24 cellular contexts compared by ENCODE assay signal in the genomic region with DNA sequence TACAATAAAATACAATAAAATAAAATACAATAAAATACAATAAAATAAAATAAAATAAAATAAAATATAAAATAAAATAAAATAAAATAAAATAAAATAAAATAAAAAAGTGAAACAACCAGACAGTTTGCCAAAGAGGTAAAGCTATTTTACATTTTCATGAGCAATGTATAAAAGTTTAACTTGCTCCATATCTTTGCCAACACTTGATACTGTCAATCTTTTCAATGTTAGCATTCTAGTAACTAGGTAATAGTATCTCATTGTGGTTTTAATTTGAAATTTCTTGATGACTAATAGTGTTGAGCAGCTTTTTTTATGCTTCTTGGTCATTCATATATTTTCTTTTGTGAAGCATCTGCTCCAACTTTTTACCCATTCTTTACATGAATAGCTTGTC. TPM values are rescaled to one million over a fixed set of nuclear protein-coding genes. Genes with fewer than 3 reads are reported as not detected.
DNase-seq lines count a peak whose midpoint lies in the region; ATAC-seq, FAIRE-seq and TF ChIP-seq lines count a peak whose summit lies in the region.
"Had no signal": no experiment of that assay in that cellular context is flagged by ENCODE, and none has a peak within 500 bp of the region (broad histone marks: within the 10 kb centered on the region; RNA-seq: fewer than 3 reads in every experiment).

No MANE protein-coding gene starts in this region.

- no peak overlapping the region for H3K27ac ChIP-seq in K562 (ENCODE audit: extremely low read depth, low read depth, low read length)
- H3K27ac ChIP-seq: HL-60, Peyer's patch had no signal

- H3K4me2 ChIP-seq in K562 (ENCODE audit: insufficient read depth, low read length), result no peak overlapping the region
- H3K4me2 ChIP-seq: SK-N-SH had no signal

- H3K9me1 ChIP-seq in K562 (ENCODE audit: control insufficient read depth, insufficient read depth, low read length), result no peaks in the 10 kb centered on the region

- no peak overlapping the region for H3K4me3 ChIP-seq in K562
- H3K4me3 ChIP-seq: Peyer's patch had no signal

- peaks cover 4% of the 10 kb centered on the region; the same call in 1 of the 2 replicates for H3K9me3 ChIP-seq in K562 (replicated peaks; ENCODE audit: control insufficient read depth, insufficient read depth, low read depth, low read length)
- H3K9me3 ChIP-seq: BE2C, Peyer's patch had no signal

- TF ChIP-seq POLR2A in K562 (conservative IDR thresholded peaks at IDR 0.05), result no peak

- peak; percentile 87 for FAIRE-seq in G401.6 (lab: Jason Lieb, UNC)
- FAIRE-seq in RCC 7860 (lab: Jason Lieb, UNC), result peak; percentile 84
- FAIRE-seq in K562 (lab: Jason Lieb, UNC), result no peak
- FAIRE-seq: GM12891, GM18507, HTR-8/SVneo had no signal

- intact Hi-C loops in K562 (cut with micrococcal nuclease), result loop anchor here (5.0 kb wide), 1 partner anchor 139 kb away; no protein-coding TSS in a partner anchor
- intact Hi-C loops in left cardiac atrium (cut with DNase I), result loop anchor here in 1 of 2 donors (5.0 kb wide), 2 partner anchors 791 to 1161 kb away; no protein-coding TSS in a partner anchor

- in situ Hi-C loops in K562 (cut with MboI) (no loop called here), GM13976 (cut with MboI; ENCODE audit: low sequenced_read_pairs, unreplicated experiment) (no loop called here)

- H4K20me1 ChIP-seq in K562 (replicated peaks; ENCODE audit: control insufficient read depth, insufficient read depth, low read length), result peaks cover 3% of the 10 kb centered on the region; the same call in 1 of the 2 replicates

- TF ChIP-seq CTCF in K562 (IDR thresholded peaks at IDR 0.05 in 2 of 3, conservative IDR thresholded peaks at IDR 0.05 in 1 of 3; ENCODE audit: insufficient read depth in 2 of 3, low read depth in 1 of 3, low read length in 3 of 3), result no peak
- no peak for TF ChIP-seq CTCF in GM13976 (IDR thresholded peaks at IDR 0.05; ENCODE audit: borderline replicate concordance, control extremely low read depth, extremely low read depth, insufficient read depth, missing control alignments)

- no peak for TF ChIP-seq RAD21 in K562 (CRISPR knock-in tag; conservative IDR thresholded peaks at IDR 0.05 in 1 of 2, IDR thresholded peaks at IDR 0.05 in 1 of 2)

- no peaks in the 10 kb centered on the region for H3K27me3 ChIP-seq in K562 (ENCODE audit: control insufficient read depth in 2 of 2, insufficient read depth in 2 of 2, low read length in 2 of 2)
- H3K27me3 ChIP-seq: BE2C, Peyer's patch had no signal

- no peak for ATAC-seq in K562
- no peak for ATAC-seq in left cardiac atrium

- no peaks in the 10 kb centered on the region for H3K79me2 ChIP-seq in K562 (ENCODE audit: control insufficient read depth, insufficient read depth, low read length)

- POLR2A ChIA-PET in K562 (lab: Yijun Ruan, JAX), result no interaction called here

- peaks cover 6% of the 10 kb centered on the region; the same call in 1 of the 3 replicates for H3K36me3 ChIP-seq in K562 (ENCODE audit: control insufficient read depth, insufficient read depth, low read length)

- DNase-seq in RCC 7860 (ENCODE audit: low spot score), result peak; percentile 34
- DNase-seq in K562 (ENCODE audit: extremely low read depth in 1 of 4, low spot score in 3 of 4), result no peak
- DNase-seq in iris pigment epithelial cell (ENCODE audit: low read depth), result peak; percentile 32
- DNase-seq in GM13976 (ENCODE audit: low spot score), result no peak
- no peak for DNase-seq in amygdala (lab: John Stamatoyannopoulos, UW)
- DNase-seq in NCI-H1417 (lab: John Stamatoyannopoulos, UW), result no peak
- no peak for DNase-seq in left cardiac atrium
- DNase-seq: BE2C; CD4-positive, alpha-beta T cell; IMR-90; Karpas-422; MM.1S; NCI-H1092; NCI-H146; NCI-H2081 treated with DMSO at 0.1 percent for 48 hours; NCI-H446 treated with DMSO at 0.1 percent for 48 hours; Peyer's patch; SHP77; SK-N-SH had no signal

- peaks cover 0 to 7% of the 10 kb centered on the region in 2 experiments; a peak in 2 of 5 replicates for H3K4me1 ChIP-seq in K562 (replicated peaks in 1 of 2; ENCODE audit: control insufficient read depth in 2 of 2, insufficient read depth in 2 of 2, low read length in 2 of 2)
- H3K4me1 ChIP-seq: BE2C had no signal

- no peak overlapping the region for H3K9ac ChIP-seq in K562 (ENCODE audit: insufficient read depth in 1 of 2, low read depth in 2 of 2, low read length in 2 of 2)
- H3K9ac ChIP-seq: SK-N-SH had no signal

- TF ChIP-seq EP300 in K562 (IDR thresholded peaks at IDR 0.05; ENCODE audit: low read length), result no peak

- CTCF ChIA-PET in K562 (lab: Yijun Ruan, JAX; ENCODE audit: low intra/inter-chr PET ratio), result interaction anchor here (0.6 kb wide), 1 partner anchor 1159 kb away, joined by 4 read pairs; no protein-coding TSS in a partner anchor

- no peak overlapping the region for H2AFZ ChIP-seq in K562 (ENCODE audit: low read depth, low read length)

- BruUV-seq in K562 (replicated peaks; lab: Mats Ljungman, UMichigan), result no TSS peak

TF ChIP-seq in K562, 482 proteins besides CTCF, POLR2A, EP300 and RAD21:
- TF ChIP-seq KLF1 (tag; IDR thresholded peaks at IDR 0.05) (no peak), BCL6 (CRISPR knock-in tag; IDR thresholded peaks at IDR 0.05) (no peak), ZNF347 (CRISPR knock-in tag; IDR thresholded peaks at IDR 0.05; ENCODE audit: low read depth) (no peak), RBM25 (IDR thresholded peaks at IDR 0.05; ENCODE audit: low read depth, low read length, severe bottlenecking) (peak; percentile 67), ZNF316 (IDR thresholded peaks at IDR 0.05) (no peak), KLF6 (CRISPR knock-in tag; IDR thresholded peaks at IDR 0.05; ENCODE audit: borderline replicate concordance) (no peak)

RNA-seq across cellular contexts. Expression of a gene that starts 17.3 kb away (rescaled TPM):
- 6.4 and 9.6 TPM in 2 replicates for total RNA-seq in K562 (2011; cell fraction: chromatin; rRNA removed; ENCODE audit: low replicate concordance)
- 1.7 and 2.3 TPM in 2 replicates for total RNA-seq in K562 (2011; cell fraction: nucleolus; rRNA removed)
- total RNA-seq in K562 (2011; cell fraction: nucleoplasm; rRNA removed), result 3.5 and 6.2 TPM in 2 replicates
- 9.3 and 21.6 TPM in 2 replicates for total RNA-seq in K562 (2014; rRNA removed)
- 21.7 and 25.8 TPM in 2 replicates for total RNA-seq in K562 (2014; rRNA removed; fragmentation: Illumina TruSeq; extraction: Trizol)
- total RNA-seq in K562 (2015; rRNA removed; fragmentation: Illumina TruSeq; extraction: Trizol), result 21.6 and 21.9 TPM in 2 replicates
- total RNA-seq in K562 (2021), result 11.5 and 12.1 TPM in 2 replicates
- 9.1 and 13.3 TPM in 2 replicates for polyA plus RNA-seq in K562 (2011; rRNA removed)
- polyA plus RNA-seq in K562 (2011; cell fraction: cytosol; rRNA removed), result 0.81 and 2.6 TPM in 2 replicates
- 2.8 and 3.3 TPM in 2 replicates for polyA plus RNA-seq in K562 (2011; cell fraction: nucleus; rRNA removed)
- polyA plus RNA-seq in K562 (2012), result 8.2 and 10.4 TPM in 2 replicates
- 18.2 and 18.9 TPM in 2 replicates for polyA plus RNA-seq in K562 (2014; fragmentation: Illumina TruSeq; extraction: Trizol)
- 10 to 100 TPM; 21.1 to 24.9 TPM for polyA plus RNA-seq in K562 (2014; fragmentation: Nextera tagmentation; extraction: Ambion mirVana)
- 11.9 and 13.5 TPM in 2 replicates for polyA plus RNA-seq in K562 (2014; rRNA removed)
- polyA minus RNA-seq in K562 (2011; rRNA and poly(A)+ RNA removed), result 23.7 and 30.5 TPM in 2 replicates
- polyA minus RNA-seq in K562 (2011; cell fraction: cytosol; rRNA and poly(A)+ RNA removed), result 9.7 and 11.4 TPM in 2 replicates
- 2.8 and 5.7 TPM in 2 replicates for polyA minus RNA-seq in K562 (2011; cell fraction: nucleus; rRNA and poly(A)+ RNA removed)
- 10 to 100 TPM; 14.1 to 17.5 TPM for total RNA-seq in left cardiac atrium

RNA-seq across cellular contexts. Expression of a gene that starts 58.8 kb away (rescaled TPM):
- not detected in 2 replicates for total RNA-seq in K562 (2011; cell fraction: chromatin; rRNA removed; ENCODE audit: low replicate concordance)
- not detected in 2 replicates for total RNA-seq in K562 (2011; cell fraction: nucleolus; rRNA removed)
- not detected in 2 replicates for total RNA-seq in K562 (2011; cell fraction: nucleoplasm; rRNA removed)
- total RNA-seq in K562 (2014; rRNA removed) (not detected in 2 replicates), K562 (2014; rRNA removed; fragmentation: Illumina TruSeq; extraction: Trizol) (not detected in 2 replicates), K562 (2015; rRNA removed; fragmentation: Illumina TruSeq; extraction: Trizol) (not detected in 2 replicates), K562 (2021) (0.11 and 0.31 TPM in 2 replicates), left cardiac atrium (1 to 10 TPM; 6.0 to 7.4 TPM)
- polyA plus RNA-seq in K562 (2011; rRNA removed) (not detected in 2 replicates), K562 (2014; fragmentation: Illumina TruSeq; extraction: Trizol) (not detected in 2 replicates), K562 (2014; fragmentation: Nextera tagmentation; extraction: Ambion mirVana) (not detected), K562 (2014; rRNA removed) (not detected in 2 replicates)
- not detected in 2 replicates for polyA plus RNA-seq in K562 (2011; cell fraction: cytosol; rRNA removed)
- not detected in 2 replicates for polyA plus RNA-seq in K562 (2011; cell fraction: nucleus; rRNA removed)
- not detected in 2 replicates for polyA plus RNA-seq in K562 (2012)
- polyA minus RNA-seq in K562 (2011; rRNA and poly(A)+ RNA removed), result not detected in 2 replicates
- not detected in 2 replicates for polyA minus RNA-seq in K562 (2011; cell fraction: cytosol; rRNA and poly(A)+ RNA removed)
- not detected in 2 replicates for polyA minus RNA-seq in K562 (2011; cell fraction: nucleus; rRNA and poly(A)+ RNA removed)
- polyA plus RNA-seq: SK-N-SH had no signal

RNA-seq across cellular contexts. Expression of a gene that starts 59.7 kb away (rescaled TPM):
- total RNA-seq in K562 (2011; cell fraction: chromatin; rRNA removed; ENCODE audit: low replicate concordance), result 53.7 and 136 TPM in 2 replicates
- total RNA-seq in K562 (2011; cell fraction: nucleolus; rRNA removed), result 22.5 and 33.7 TPM in 2 replicates
- 64.7 and 85.0 TPM in 2 replicates for total RNA-seq in K562 (2011; cell fraction: nucleoplasm; rRNA removed)
- total RNA-seq in K562 (2014; rRNA removed), result 38.9 and 84.0 TPM in 2 replicates
- 63.8 and 83.6 TPM in 2 replicates for total RNA-seq in K562 (2014; rRNA removed; fragmentation: Illumina TruSeq; extraction: Trizol)
- total RNA-seq in K562 (2015; rRNA removed; fragmentation: Illumina TruSeq; extraction: Trizol), result 53.1 and 62.5 TPM in 2 replicates
- 47.9 and 51.4 TPM in 2 replicates for total RNA-seq in K562 (2021)
- 43.7 and 45.5 TPM in 2 replicates for polyA plus RNA-seq in K562 (2011; rRNA removed)
- polyA plus RNA-seq in K562 (2011; cell fraction: cytosol; rRNA removed), result 9.0 and 21.8 TPM in 2 replicates
- 54.8 and 56.8 TPM in 2 replicates for polyA plus RNA-seq in K562 (2011; cell fraction: nucleus; rRNA removed)
- 27.2 and 43.0 TPM in 2 replicates for polyA plus RNA-seq in K562 (2012)
- 75.2 and 76.5 TPM in 2 replicates for polyA plus RNA-seq in K562 (2014; fragmentation: Illumina TruSeq; extraction: Trizol)
- 10 to 100 TPM; 24.5 to 37.3 TPM for polyA plus RNA-seq in K562 (2014; fragmentation: Nextera tagmentation; extraction: Ambion mirVana)
- polyA plus RNA-seq in K562 (2014; rRNA removed), result 44.8 and 47.2 TPM in 2 replicates
- polyA minus RNA-seq in K562 (2011; rRNA and poly(A)+ RNA removed), result 68.4 and 94.3 TPM in 2 replicates
- 34.6 and 34.9 TPM in 2 replicates for polyA minus RNA-seq in K562 (2011; cell fraction: cytosol; rRNA and poly(A)+ RNA removed)
- polyA minus RNA-seq in K562 (2011; cell fraction: nucleus; rRNA and poly(A)+ RNA removed), result 28.3 and 39.3 TPM in 2 replicates
- 10 to 100 TPM; 41.8 to 57.6 TPM for total RNA-seq in left cardiac atrium

Comparison
In these comparisons a context has a peak if more than half of its experiments do, and no peak if none do; other contexts are left out.
1. DNase-seq: peak in RCC 7860 (single experiment) and iris pigment epithelial cell (single experiment); none in K562 (0 of 4), GM13976 (single experiment), amygdala (0 of 56), NCI-H1417 (0 of 3) and left cardiac atrium (single experiment).
2. RNA of a gene that starts 58.8 kb away (total RNA-seq): 6.0 to 7.4 TPM in left cardiac atrium; 0.11 to 0.31 TPM in K562; every median in the first group is over 4 times any median in the second.